20 cellular contexts compared by ENCODE assay signal in genomic region chr1:232327296-232327695, GRCh38.
DNase-seq lines count a peak whose midpoint lies in the region; ATAC-seq and TF ChIP-seq lines count a peak whose summit lies in the region.
"Had no signal": no experiment of that assay in that cellular context is flagged by ENCODE, and none has a peak within 500 bp of the region (broad histone marks: within the 10 kb centered on the region; RNA-seq: fewer than 3 reads in every experiment).

No MANE protein-coding gene starts in this region.

- intact Hi-C loops in right cardiac atrium (cut with DNase I) = loop anchor here in 1 of 4 donors (10.0 kb wide), 1 partner anchor 298 kb away; no protein-coding TSS in a partner anchor

- no peak overlapping the region for H3K27ac Mint-ChIP-seq in activated naive CD4-positive, alpha-beta T cell treated with anti-CD3 and anti-CD28 coated beads, Interleukin-2, amount 50 U/mL, for 72 hours
- H3K27ac Mint-ChIP-seq: GM23338, H9 had no signal

- no peak overlapping the region for H3K4me2 ChIP-seq in hepatocyte
- H3K4me2 ChIP-seq: GM23338 had no signal

- no peaks in the 10 kb centered on the region for H3K9me3 ChIP-seq in cardiac muscle cell (ENCODE audit: low read depth)
- H3K9me3 ChIP-seq in right cardiac atrium (ENCODE audit: control insufficient read depth, low read length) = no peaks in the 10 kb centered on the region
- no peaks in the 10 kb centered on the region for H3K9me3 ChIP-seq in hepatocyte (ENCODE audit: low read depth)

- H3K36me3 ChIP-seq in cardiac muscle cell = no peaks in the 10 kb centered on the region
- H3K36me3 ChIP-seq in hepatocyte (replicated peaks; ENCODE audit: insufficient read depth, low read depth) = no peaks in the 10 kb centered on the region

- no peaks in the 10 kb centered on the region for H4K20me1 ChIP-seq in hepatocyte (ENCODE audit: insufficient read depth, poor library complexity, severe bottlenecking)

- TF ChIP-seq CTCF in cardiac muscle cell (IDR thresholded peaks at IDR 0.05; ENCODE audit: low read depth, low read length) (no peak), hepatocyte (IDR thresholded peaks at IDR 0.05; ENCODE audit: poor library complexity) (no peak)

- no peaks in the 10 kb centered on the region for H3K9me3 Mint-ChIP-seq in activated naive CD4-positive, alpha-beta T cell treated with anti-CD3 and anti-CD28 coated beads, Interleukin-2, amount 50 U/mL, for 72 hours

- H3K36me3 Mint-ChIP-seq in activated naive CD4-positive, alpha-beta T cell treated with anti-CD3 and anti-CD28 coated beads, Interleukin-2, amount 50 U/mL, for 72 hours = no peaks in the 10 kb centered on the region

- peak overlapping the region; percentile 97 for H3K27ac ChIP-seq in cardiac muscle cell
- H3K27ac ChIP-seq in right cardiac atrium (ENCODE audit: low read length) = no peak overlapping the region
- peak overlapping the region; percentile 8 for H3K27ac ChIP-seq in hepatocyte
- H3K27ac ChIP-seq: RWPE1, SK-N-MC had no signal

- DNase-seq in NCI-H1417 (lab: John Stamatoyannopoulos, UW) = peak in 2 of 3 experiments; percentile 34 to 60
- no peak for DNase-seq in NCI-H1417 treated with DMSO at 0.1 percent for 48 hours (lab: John Stamatoyannopoulos, UW)
- no peak for DNase-seq in cardiac muscle cell (ENCODE audit: low read depth in 1 of 2, low spot score in 1 of 2)
- DNase-seq in right cardiac atrium = no peak
- DNase-seq in hepatocyte (ENCODE audit: low spot score) = no peak
- DNase-seq in activated naive CD4-positive, alpha-beta T cell treated with anti-CD3 and anti-CD28 coated beads, Interleukin-2, amount 50 U/mL, for 72 hours (ENCODE audit: low spot score in 2 of 2) = no peak
- DNase-seq: H9, Karpas-422, NCI-H1092, NCI-H1694 treated with DMSO at 0.1 percent for 48 hours, NCI-H2107, NCI-H524, SIG-M5 had no signal

- H3K4me3 ChIP-seq in cardiac muscle cell (no peak overlapping the region), right cardiac atrium (ENCODE audit: low read length) (no peak overlapping the region), hepatocyte (no peak overlapping the region)
- H3K4me3 ChIP-seq: GM12878, GM23338, SK-N-MC had no signal

- H2AFZ ChIP-seq in hepatocyte = no peak overlapping the region
- H2AFZ ChIP-seq: GM23338 had no signal

- no peaks in the 10 kb centered on the region for H3K27me3 ChIP-seq in cardiac muscle cell
- no peaks in the 10 kb centered on the region for H3K27me3 ChIP-seq in right cardiac atrium (ENCODE audit: control insufficient read depth, insufficient read depth)
- H3K27me3 ChIP-seq in hepatocyte = no peaks in the 10 kb centered on the region

- H3K9me2 ChIP-seq in hepatocyte (replicated peaks; ENCODE audit: insufficient read depth) = no peaks in the 10 kb centered on the region

- H3K4me1 ChIP-seq in cardiac muscle cell (ENCODE audit: low read depth) = peaks cover 43% of the 10 kb centered on the region
- peaks cover 3% of the 10 kb centered on the region for H3K4me1 ChIP-seq in right cardiac atrium (ENCODE audit: control insufficient read depth, insufficient read depth, low read length)
- peaks cover 26% of the 10 kb centered on the region for H3K4me1 ChIP-seq in hepatocyte (ENCODE audit: insufficient read depth)

- no peak for ATAC-seq in right cardiac atrium
- no peak for ATAC-seq in activated naive CD4-positive, alpha-beta T cell treated with anti-CD3 and anti-CD28 coated beads, Interleukin-2, amount 50 U/mL, for 72 hours
- ATAC-seq in GM21717 (IDR thresholded peaks at IDR 0.05; ENCODE audit: unreplicated experiment) = no peak
- ATAC-seq: GM12878, GM23338, HepG2, Panc1 had no signal

- H3K79me2 ChIP-seq in hepatocyte = no peaks in the 10 kb centered on the region

Comparison
In these comparisons a context has a peak if more than half of its experiments do, and no peak if none do; other contexts are left out.
1. DNase-seq: peak in NCI-H1417 (2 of 3); none in NCI-H1417 treated with DMSO at 0.1 percent for 48 hours (single experiment), cardiac muscle cell (0 of 2), right cardiac atrium (0 of 3), hepatocyte (single experiment) and activated naive CD4-positive, alpha-beta T cell treated with anti-CD3 and anti-CD28 coated beads, Interleukin-2, amount 50 U/mL, for 72 hours (0 of 2).